8 cellular contexts compared by ENCODE assay signal in genomic region chr2:62478093-62478580, GRCh38. TPM values are rescaled to one million over a fixed set of nuclear protein-coding genes. Genes with fewer than 3 reads are reported as not detected.
A peak's percentile ranks its signal among the peaks of the same experiment; 100 is the strongest.
DNase-seq lines count a peak whose midpoint lies in the region; ATAC-seq and TF ChIP-seq lines count a peak whose summit lies in the region.

No MANE protein-coding gene starts in this region.

- H2BK5ac ChIP-seq in neuronal stem cell (ENCODE audit: low read length) = no peak overlapping the region

- no peak overlapping the region for H3K9ac ChIP-seq in DND-41 (ENCODE audit: low read depth, low read length)
- H3K9ac ChIP-seq in neuronal stem cell (ENCODE audit: low read depth, low read length, poor library complexity) = no peak overlapping the region

- H3K4me1 ChIP-seq in DND-41 (ENCODE audit: insufficient read depth, low read length) = no peaks in the 10 kb centered on the region
- H3K4me1 ChIP-seq in neuronal stem cell (ENCODE audit: control insufficient read depth in 2 of 2, insufficient read depth in 1 of 2, low read depth in 1 of 2, low read length in 2 of 2) = peaks cover 14 to 22% of the 10 kb centered on the region in 2 donors

- no peaks in the 10 kb centered on the region for H4K20me1 ChIP-seq in DND-41 (ENCODE audit: insufficient read depth, low read length)

- H3K27me3 ChIP-seq in DND-41 (ENCODE audit: insufficient read depth, low read length, poor library complexity) (no peaks in the 10 kb centered on the region), neuronal stem cell (ENCODE audit: control insufficient read depth in 3 of 3, insufficient read depth in 3 of 3, low read depth in 1 of 3, low read length in 3 of 3) (no peaks in the 10 kb centered on the region)

- H2AFZ ChIP-seq in DND-41 (ENCODE audit: low read depth, low read length) (peak overlapping the region; percentile 26; the same call in 1 of the 2 replicates), neuronal stem cell (ENCODE audit: low read length) (peak overlapping the region; percentile 54)

- no CpG with 5 or more reads among the region's 3 CpGs for WGBS in neuronal stem cell (ENCODE audit: extremely low coverage in 2 of 2, insufficient read length in 2 of 2, insufficient replicate concordance in 1 of 2), 2 donors

- ATAC-seq in DND-41 (ENCODE audit: insufficient read depth, low read depth) (no peak), GM18909 (IDR thresholded peaks at IDR 0.05; ENCODE audit: poor library complexity, unreplicated experiment) (no peak)

- no peaks in the 10 kb centered on the region for H3K79me2 ChIP-seq in DND-41 (ENCODE audit: insufficient read depth, low read length)

- H3K4me2 ChIP-seq in DND-41 (ENCODE audit: insufficient read depth, low read length) = no peak overlapping the region
- no peak overlapping the region for H3K4me2 ChIP-seq in neuronal stem cell (ENCODE audit: insufficient read depth, low read length, poor library complexity, severe bottlenecking)

- H4K91ac ChIP-seq in neuronal stem cell (ENCODE audit: low read depth, low read length, poor library complexity) = no peak overlapping the region

- no peak overlapping the region for H3K23ac ChIP-seq in neuronal stem cell (ENCODE audit: low read depth, low read length, poor library complexity)

- no peak overlapping the region for H2BK120ac ChIP-seq in neuronal stem cell (ENCODE audit: low read depth, low read length)

- no peaks in the 10 kb centered on the region for H3K9me3 ChIP-seq in DND-41 (ENCODE audit: insufficient read depth, low read length, severe bottlenecking)
- H3K9me3 ChIP-seq in neuronal stem cell (replicated peaks in 1 of 2; ENCODE audit: control insufficient read depth in 2 of 2, insufficient read depth in 1 of 2, low read depth in 1 of 2, low read length in 2 of 2) = no peaks in the 10 kb centered on the region

- no peak overlapping the region for H2BK12ac ChIP-seq in neuronal stem cell (ENCODE audit: low read length)

- TF ChIP-seq CTCF in DND-41 (IDR thresholded peaks at IDR 0.05; ENCODE audit: borderline replicate concordance, extremely low read depth, low read length, poor library complexity, severe bottlenecking) = no peak
- no peak for TF ChIP-seq CTCF in foreskin fibroblast (IDR thresholded peaks at IDR 0.05; ENCODE audit: low read depth, low read length)

- H3K36me3 ChIP-seq in DND-41 (ENCODE audit: insufficient read depth, low read length) (no peaks in the 10 kb centered on the region), neuronal stem cell (replicated peaks in 1 of 2; ENCODE audit: control insufficient read depth in 2 of 2, insufficient read depth in 2 of 2, low read length in 2 of 2) (no peaks in the 10 kb centered on the region)

- no peak overlapping the region for H3K14ac ChIP-seq in neuronal stem cell (ENCODE audit: low read length)

- no peak overlapping the region for H3K27ac ChIP-seq in DND-41 (ENCODE audit: low read length)
- no peak overlapping the region for H3K27ac ChIP-seq in neuronal stem cell (replicated peaks; ENCODE audit: low read length)

- no peak overlapping the region for H2BK15ac ChIP-seq in neuronal stem cell (ENCODE audit: low read length)

- no peak overlapping the region for H3K18ac ChIP-seq in neuronal stem cell (ENCODE audit: low read length)

- DNase-seq in DND-41 (no peak), SIG-M5 treated with dmso at 0.1 percent for 504 hours (lab: John Stamatoyannopoulos, UW; ENCODE audit: unreplicated experiment) (peak; percentile 63), foreskin fibroblast (peak; percentile 48 to 56), neuronal stem cell (ENCODE audit: low spot score) (no peak), DMS 273 (lab: John Stamatoyannopoulos, UW; ENCODE audit: unreplicated experiment) (no peak), NCI-H146 (lab: John Stamatoyannopoulos, UW) (no peak)
- DNase-seq in stimulated activated CD8-positive, alpha-beta memory T cell treated with anti-CD3 and anti-CD28 coated beads, Interleukin-4, amount 100 ng/mL, for 48 hours = no peak

- no peak overlapping the region for H2AK5ac ChIP-seq in neuronal stem cell (ENCODE audit: low read depth, low read length)

- H4K8ac ChIP-seq in neuronal stem cell (ENCODE audit: low read depth, low read length) = no peak overlapping the region

- H3K79me1 ChIP-seq in neuronal stem cell (ENCODE audit: low read depth, low read length) = no peaks in the 10 kb centered on the region

- H3K4me3 ChIP-seq in DND-41 (ENCODE audit: low read depth in 1 of 2, low read length in 2 of 2) = no peak overlapping the region
- no peak overlapping the region for H3K4me3 ChIP-seq in foreskin fibroblast (ENCODE audit: low read depth in 1 of 2, low read length in 2 of 2)
- H3K4me3 ChIP-seq in neuronal stem cell (ENCODE audit: low read length in 2 of 2) = no peak overlapping the region

- no peak overlapping the region for H3K4ac ChIP-seq in neuronal stem cell (ENCODE audit: low read length)

RNA-seq across cellular contexts. Expression of gene TMEM17, which starts 27.9 kb away (rescaled TPM):
- polyA plus RNA-seq in neuronal stem cell (2013, experiment 1 of 2) = 2.5 TPM
- 2.6 TPM for polyA plus RNA-seq in neuronal stem cell (2013, experiment 2 of 2)

Comparison
In these comparisons a context has a peak if more than half of its experiments do, and no peak if none do; other contexts are left out.
1. DNase-seq: peak in SIG-M5 treated with dmso at 0.1 percent for 504 hours (single experiment) and foreskin fibroblast (2 of 2); none in DND-41 (single experiment), neuronal stem cell (single experiment), DMS 273 (single experiment), stimulated activated CD8-positive, alpha-beta memory T cell treated with anti-CD3 and anti-CD28 coated beads, Interleukin-4, amount 100 ng/mL, for 48 hours (single experiment) and NCI-H146 (single experiment).